Comparison of ENCODE assay signal across 26 cellular contexts in the genomic region with DNA sequence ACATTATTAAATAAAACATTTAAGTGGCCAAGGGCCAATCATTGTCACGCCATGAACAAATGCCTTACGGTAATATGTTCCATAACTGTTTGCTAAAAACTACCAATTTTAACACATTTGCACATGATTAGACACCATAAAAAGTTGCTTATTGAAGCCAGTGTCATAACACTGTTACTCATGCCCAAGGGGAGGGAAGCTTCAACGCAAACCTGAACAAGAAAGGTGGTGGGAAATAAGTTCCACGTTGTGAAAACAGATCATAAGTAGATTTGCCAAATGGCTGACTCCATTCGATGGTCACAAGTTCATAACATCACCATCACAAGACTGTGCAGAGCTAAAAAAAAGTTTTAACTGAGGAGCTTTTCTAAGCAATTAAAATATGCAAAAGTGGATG.
"Had no signal": no experiment of that assay in that cellular context is flagged by ENCODE, and none has a peak within 500 bp of the region (broad histone marks: within the 10 kb centered on the region; RNA-seq: fewer than 3 reads in every experiment).

No MANE protein-coding gene starts in this region.

- ATAC-seq: activated CD8-positive, alpha-beta memory T cell treated with anti-CD3 and anti-CD28 coated beads, Interleukin-2, amount 10 ng/mL, durations not matched to agents 7 days and 5 days; activated naive CD4-positive, alpha-beta T cell treated with anti-CD3 and anti-CD28 coated beads, Interleukin-2, amount 50 U/mL, for 72 hours; activated naive CD8-positive, alpha-beta T cell treated with anti-CD3 and anti-CD28 coated beads, Interleukin-2, amount 50 U/mL, for 24 hours; PC-3 had no signal

- H3K9me3 Mint-ChIP-seq: activated CD4-positive, alpha-beta T cell treated with anti-CD3 and anti-CD28 coated beads, Interleukin-2, amount 10 ng/mL, durations not matched to agents 24 days and 14 days; activated T-helper 1 cell treated with anti-CD3 and anti-CD28 coated beads, Interleukin-12 subunit alpha, Interleukin-12 subunit beta, Interleukin-2, Interleukin-4 antibody, amounts not matched to agents 30 ng/mL and 10 ng/mL and 1 ng/mL, durations not matched to agents 14 hours and 24 hours and 36 hours; T-helper 1 cell treated with Interleukin-12 subunit alpha and Interleukin-12 subunit beta and Interleukin-4 antibody, amounts not matched to agents 30 μg/mL and 1 μg/mL, for 36 hours had no signal

- H3K27ac Mint-ChIP-seq: activated B cell treated with CpG ODN at 0.5 μM for 24 hours; activated CD4-positive, alpha-beta T cell treated with anti-CD3 and anti-CD28 coated beads, Interleukin-2, amount 10 ng/mL, durations not matched to agents 24 days and 14 days; activated CD8-positive, alpha-beta memory T cell treated with anti-CD3 and anti-CD28 coated beads, Interleukin-2, amount 10 ng/mL, durations not matched to agents 7 days and 5 days; activated naive CD4-positive, alpha-beta T cell treated with anti-CD3 and anti-CD28 coated beads, Interleukin-2, amount 50 U/mL, for 72 hours; activated naive CD8-positive, alpha-beta T cell treated with anti-CD3 and anti-CD28 coated beads, Interleukin-2, amount 50 U/mL, for 24 hours; activated T-cell treated with anti-CD3 and anti-CD28 coated beads, Interleukin-2, amount 50 U/mL, for 24 hours; activated T-helper 1 cell treated with anti-CD3 and anti-CD28 coated beads, Interleukin-12 subunit alpha, Interleukin-12 subunit beta, Interleukin-2, Interleukin-4 antibody, amounts not matched to agents 30 ng/mL and 10 ng/mL and 1 ng/mL, durations not matched to agents 14 hours and 24 hours and 36 hours; T-helper 1 cell treated with Interleukin-12 subunit alpha and Interleukin-12 subunit beta and Interleukin-4 antibody, amounts not matched to agents 30 μg/mL and 1 μg/mL, for 36 hours had no signal

- H3K4me3 ChIP-seq: cardiac muscle cell, MG63, SJSA1 had no signal

- H3K9me3 ChIP-seq: MG63, SJSA1 had no signal

- H3K27ac ChIP-seq: brain microvascular endothelial cell, cardiac muscle cell, SJSA1 had no signal

- H3K27me3 ChIP-seq: brain microvascular endothelial cell, cardiac muscle cell, MG63, SJSA1 had no signal

- DNase-seq: activated B cell treated with CpG ODN at 0.5 μM for 24 hours; activated CD4-positive, alpha-beta T cell treated with anti-CD3 and anti-CD28 coated beads for 1 hour; activated CD4-positive, alpha-beta T cell treated with anti-CD3 and anti-CD28 coated beads, Interleukin-2, amount 10 ng/mL, durations not matched to agents 24 days and 14 days; activated CD4-positive, alpha-beta T cell treated with anti-CD3 and anti-CD28 coated beads, Interleukin-2, amount 50 U/mL, for 48 hours; activated CD8-positive, alpha-beta memory T cell treated with anti-CD3 and anti-CD28 coated beads, Interleukin-2, amount 10 ng/mL, durations not matched to agents 7 days and 5 days; activated effector memory CD4-positive, alpha-beta T cell treated with Interleukin-2 at 50 U/mL for 16 hours; activated naive CD4-positive, alpha-beta T cell; activated naive CD8-positive, alpha-beta T cell treated with anti-CD3 and anti-CD28 coated beads, Interleukin-2, amount 50 U/mL, for 24 hours; activated T-cell treated with anti-CD3 and anti-CD28 coated beads, Interleukin-2, amount 50 U/mL, for 24 hours; amygdala; brain microvascular endothelial cell; MG63; MV-4-11; NCI-H1105; NCI-H1436; NCI-H1694 treated with DMSO at 0.1 percent for 48 hours; NCI-H2081; NCI-H446; NCI-H524; PC-3; SHP77 had no signal

- H3K36me3 Mint-ChIP-seq: activated CD8-positive, alpha-beta memory T cell treated with anti-CD3 and anti-CD28 coated beads, Interleukin-2, amount 10 ng/mL, durations not matched to agents 7 days and 5 days; activated naive CD4-positive, alpha-beta T cell treated with anti-CD3 and anti-CD28 coated beads, Interleukin-2, amount 50 U/mL, for 72 hours had no signal

- H3K27me3 Mint-ChIP-seq: activated B cell treated with CpG ODN at 0.5 μM for 24 hours; activated CD4-positive, alpha-beta T cell treated with anti-CD3 and anti-CD28 coated beads, Interleukin-2, amount 10 ng/mL, durations not matched to agents 24 days and 14 days; activated CD8-positive, alpha-beta memory T cell treated with anti-CD3 and anti-CD28 coated beads, Interleukin-2, amount 10 ng/mL, durations not matched to agents 7 days and 5 days; activated naive CD8-positive, alpha-beta T cell treated with anti-CD3 and anti-CD28 coated beads, Interleukin-2, amount 50 U/mL, for 24 hours; activated T-cell treated with anti-CD3 and anti-CD28 coated beads, Interleukin-2, amount 50 U/mL, for 24 hours had no signal

- H3K4me1 Mint-ChIP-seq: activated B cell treated with CpG ODN at 0.5 μM for 24 hours; activated CD4-positive, alpha-beta T cell treated with anti-CD3 and anti-CD28 coated beads, Interleukin-2, amount 10 ng/mL, durations not matched to agents 24 days and 14 days; activated CD8-positive, alpha-beta memory T cell treated with anti-CD3 and anti-CD28 coated beads, Interleukin-2, amount 10 ng/mL, durations not matched to agents 7 days and 5 days; activated naive CD8-positive, alpha-beta T cell treated with anti-CD3 and anti-CD28 coated beads, Interleukin-2, amount 50 U/mL, for 24 hours had no signal

- H3K4me3 Mint-ChIP-seq: activated B cell treated with CpG ODN at 0.5 μM for 24 hours; activated CD4-positive, alpha-beta T cell treated with anti-CD3 and anti-CD28 coated beads, Interleukin-2, amount 10 ng/mL, durations not matched to agents 24 days and 14 days; activated CD8-positive, alpha-beta memory T cell treated with anti-CD3 and anti-CD28 coated beads, Interleukin-2, amount 10 ng/mL, durations not matched to agents 7 days and 5 days; activated naive CD8-positive, alpha-beta T cell treated with anti-CD3 and anti-CD28 coated beads, Interleukin-2, amount 50 U/mL, for 24 hours; activated T-cell treated with anti-CD3 and anti-CD28 coated beads, Interleukin-2, amount 50 U/mL, for 24 hours; activated T-helper 1 cell treated with anti-CD3 and anti-CD28 coated beads, Interleukin-12 subunit alpha, Interleukin-12 subunit beta, Interleukin-2, Interleukin-4 antibody, amounts not matched to agents 30 ng/mL and 10 ng/mL and 1 ng/mL, durations not matched to agents 14 hours and 24 hours and 36 hours; T-helper 1 cell treated with Interleukin-12 subunit alpha and Interleukin-12 subunit beta and Interleukin-4 antibody, amounts not matched to agents 30 μg/mL and 1 μg/mL, for 36 hours had no signal

- H3K36me3 ChIP-seq: brain microvascular endothelial cell, cardiac muscle cell, MG63, SJSA1 had no signal
